Comparison of ENCODE assay signal across 14 cellular contexts in the genomic region with DNA sequence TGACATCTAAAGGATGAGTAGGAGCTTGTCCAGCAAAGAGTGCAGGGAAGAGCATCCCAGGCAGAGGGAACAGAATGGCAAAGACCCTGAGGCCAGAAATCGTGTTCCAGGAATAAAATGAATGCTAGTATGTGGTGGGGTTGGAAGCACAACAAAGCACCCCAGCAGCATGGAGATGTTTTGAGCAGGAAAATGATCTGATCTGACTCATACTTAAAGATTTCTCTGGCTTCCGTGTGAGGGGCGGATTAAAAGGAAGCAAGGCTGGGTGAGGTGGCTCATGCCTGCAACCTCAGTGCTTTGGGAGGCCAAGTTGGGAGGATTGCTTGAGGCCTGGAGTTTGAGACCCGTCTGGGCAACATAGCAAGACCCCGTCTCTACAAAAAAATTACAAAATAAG. TPM values are rescaled to one million over a fixed set of nuclear protein-coding genes. Genes with fewer than 3 reads are reported as not detected.
DNase-seq lines count a peak whose midpoint lies in the region; ATAC-seq and TF ChIP-seq lines count a peak whose summit lies in the region.
"Had no signal": no experiment of that assay in that cellular context is flagged by ENCODE, and none has a peak within 500 bp of the region (broad histone marks: within the 10 kb centered on the region; RNA-seq: fewer than 3 reads in every experiment).

No MANE protein-coding gene starts in this region.

- no peaks in the 10 kb centered on the region for H3K36me3 Mint-ChIP-seq in HFFc6 (ENCODE audit: low read depth)
- H3K36me3 Mint-ChIP-seq in activated CD4-positive, alpha-beta memory T cell treated with anti-CD3 and anti-CD28 coated beads for 36 hours, result no peaks in the 10 kb centered on the region

- POLR2A ChIA-PET in activated CD4-positive, alpha-beta memory T cell treated with anti-CD3 and anti-CD28 coated beads for 36 hours (lab: Charles Lee), result no interaction called here

- ATAC-seq in HG02610 (IDR thresholded peaks at IDR 0.05; ENCODE audit: unreplicated experiment) (no peak), HG02763 (IDR thresholded peaks at IDR 0.05; ENCODE audit: unreplicated experiment) (no peak)
- ATAC-seq: esophagus mucosa had no signal

- CTCF ChIA-PET in activated CD4-positive, alpha-beta memory T cell treated with anti-CD3 and anti-CD28 coated beads for 36 hours (lab: Charles Lee), result no interaction called here

- no peaks in the 10 kb centered on the region; the same call in 1 of the 2 replicates for H3K27me3 Mint-ChIP-seq in HFFc6 (ENCODE audit: insufficient read depth)
- no peaks in the 10 kb centered on the region for H3K27me3 Mint-ChIP-seq in activated CD4-positive, alpha-beta memory T cell treated with anti-CD3 and anti-CD28 coated beads for 36 hours
- H3K27me3 Mint-ChIP-seq: IgD-negative memory B cell had no signal

- no peak overlapping the region for H3K4me3 Mint-ChIP-seq in HFFc6
- no peak overlapping the region for H3K4me3 Mint-ChIP-seq in activated CD4-positive, alpha-beta memory T cell treated with anti-CD3 and anti-CD28 coated beads for 36 hours
- H3K4me3 Mint-ChIP-seq: IgD-negative memory B cell had no signal

- no peaks in the 10 kb centered on the region for H3K9me3 Mint-ChIP-seq in HFFc6
- H3K9me3 Mint-ChIP-seq in activated CD4-positive, alpha-beta memory T cell treated with anti-CD3 and anti-CD28 coated beads for 36 hours, result no peaks in the 10 kb centered on the region
- H3K9me3 Mint-ChIP-seq: IgD-negative memory B cell had no signal

- TF ChIP-seq CTCF in HFFc6 (IDR thresholded peaks at IDR 0.05) (no peak), fibroblast of the aortic adventitia (IDR thresholded peaks at IDR 0.05; ENCODE audit: insufficient read depth, low read length) (no peak)

- intact Hi-C loops in activated CD4-positive, alpha-beta memory T cell treated with anti-CD3 and anti-CD28 coated beads for 36 hours (cut with micrococcal nuclease), result no loop called here

- H3K27ac Mint-ChIP-seq in HFFc6, result peak overlapping the region; percentile 63
- H3K27ac Mint-ChIP-seq in activated CD4-positive, alpha-beta memory T cell treated with anti-CD3 and anti-CD28 coated beads for 36 hours, result no peak overlapping the region
- H3K27ac Mint-ChIP-seq: IgD-negative memory B cell had no signal

- peaks cover 54% of the 10 kb centered on the region for H3K4me1 Mint-ChIP-seq in HFFc6 (ENCODE audit: low read depth)
- peaks cover 19% of the 10 kb centered on the region for H3K4me1 Mint-ChIP-seq in activated CD4-positive, alpha-beta memory T cell treated with anti-CD3 and anti-CD28 coated beads for 36 hours (ENCODE audit: low read depth)
- H3K4me1 Mint-ChIP-seq: IgD-negative memory B cell had no signal

- peak; percentile 65 for DNase-seq in A172 (ENCODE audit: low spot score)
- DNase-seq in HFFc6, result peak; percentile 63
- peak; percentile 75 for DNase-seq in amniotic epithelial cell (ENCODE audit: low read depth)
- DNase-seq in fibroblast of the aortic adventitia (ENCODE audit: low read depth), result peak; percentile 71
- DNase-seq in stimulated activated CD4-positive, alpha-beta T cell treated with anti-CD3 and anti-CD28 coated beads, Interleukin-2, amount 100 ng/mL, for 24 hours, result no peak
- DNase-seq in activated CD4-positive, alpha-beta memory T cell treated with anti-CD3 and anti-CD28 coated beads for 36 hours, result no peak
- DNase-seq: activated naive CD4-positive, alpha-beta T cell; DMS153; tibial artery had no signal

- H3K4me3 ChIP-seq in fibroblast of the aortic adventitia (ENCODE audit: low read depth, low read length), result no peak overlapping the region
- H3K4me3 ChIP-seq: tibial artery had no signal

RNA-seq across cellular contexts. Expression of gene SLC5A11, which starts 2.3 kb away (rescaled TPM):
- total RNA-seq in A172 (2014; rRNA removed; shearing (Covaris generic)), result 0.05 TPM in 1 of 2 replicates, not detected in the other
- under 1 TPM in 1 of 6 experiments, not detected in 5; 0.23 TPM for total RNA-seq in HFFc6 (2021; fragmentation: NEBNext Ultra II Directional; extraction: Animal tissue kit (Norgen Biotek cat#: 25700))
- not detected in 2 replicates for total RNA-seq in fibroblast of the aortic adventitia (ENCODE audit: low replicate concordance)
- total RNA-seq in activated CD4-positive, alpha-beta memory T cell treated with anti-CD3 and anti-CD28 coated beads for 36 hours, result under 1 TPM in 1 of 2 experiments, not detected in 1; 0.12 TPM
- total RNA-seq: chondrocyte, esophagus mucosa had no signal

Comparison
In these comparisons a context has a peak if more than half of its experiments do, and no peak if none do; other contexts are left out.
1. DNase-seq: peak in A172 (single experiment), HFFc6 (single experiment), amniotic epithelial cell (single experiment) and fibroblast of the aortic adventitia (single experiment); none in stimulated activated CD4-positive, alpha-beta T cell treated with anti-CD3 and anti-CD28 coated beads, Interleukin-2, amount 100 ng/mL, for 24 hours (0 of 2) and activated CD4-positive, alpha-beta memory T cell treated with anti-CD3 and anti-CD28 coated beads for 36 hours (single experiment).